Comparison of ENCODE assay signal across 20 cellular contexts in the genomic region with DNA sequence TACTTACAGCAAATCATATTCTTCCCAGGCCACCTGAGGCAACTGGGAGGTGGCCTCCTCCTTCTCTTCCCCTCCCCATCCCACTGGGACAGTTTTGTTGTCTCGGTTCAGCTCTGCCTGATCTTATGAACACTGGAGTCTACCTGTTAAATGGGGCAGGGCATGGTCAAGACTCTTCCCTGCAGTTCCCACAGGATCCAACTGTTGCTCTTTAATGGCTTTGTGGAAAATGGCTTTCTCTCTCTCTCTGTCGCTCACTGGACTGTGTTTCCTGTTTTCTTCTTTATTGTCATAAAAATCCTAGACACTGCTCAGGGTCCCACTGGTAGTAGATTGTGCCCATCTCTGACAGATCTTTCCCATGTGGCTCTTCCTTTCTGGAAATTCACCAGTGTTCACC. TPM values are rescaled to one million over a fixed set of nuclear protein-coding genes. Genes with fewer than 3 reads are reported as not detected.
"Had no signal": no experiment of that assay in that cellular context is flagged by ENCODE, and none has a peak within 500 bp of the region (broad histone marks: within the 10 kb centered on the region; RNA-seq: fewer than 3 reads in every experiment).

No MANE protein-coding gene starts in this region.

- ATAC-seq: activated CD8-positive, alpha-beta T cell treated with anti-CD3 and anti-CD28 coated beads for 36 hours; activated T-cell treated with anti-CD3 and anti-CD28 coated beads, Interleukin-2, amount 50 U/mL, for 72 hours; PC-3 had no signal

- H3K4me3 ChIP-seq: ascending aorta had no signal

- H3K4me3 Mint-ChIP-seq: activated CD8-positive, alpha-beta T cell treated with anti-CD3 and anti-CD28 coated beads for 36 hours; activated naive CD4-positive, alpha-beta T cell treated with anti-CD3 and anti-CD28 coated beads, Interleukin-2, amount 50 U/mL, for 24 hours; activated T-cell treated with anti-CD3 and anti-CD28 coated beads, Interleukin-2, amount 50 U/mL, for 72 hours; brain had no signal

- H3K27me3 Mint-ChIP-seq: activated CD8-positive, alpha-beta T cell treated with anti-CD3 and anti-CD28 coated beads for 36 hours; activated naive CD4-positive, alpha-beta T cell treated with anti-CD3 and anti-CD28 coated beads, Interleukin-2, amount 50 U/mL, for 24 hours had no signal

- H3K4me1 ChIP-seq: ascending aorta had no signal

- H3K9me3 ChIP-seq: ascending aorta had no signal

- H3K9me3 Mint-ChIP-seq: activated CD8-positive, alpha-beta T cell treated with anti-CD3 and anti-CD28 coated beads for 36 hours; activated naive CD4-positive, alpha-beta T cell treated with anti-CD3 and anti-CD28 coated beads, Interleukin-2, amount 50 U/mL, for 24 hours; activated T-cell treated with anti-CD3 and anti-CD28 coated beads, Interleukin-2, amount 50 U/mL, for 72 hours; brain had no signal

- H3K4me1 Mint-ChIP-seq: activated naive CD4-positive, alpha-beta T cell treated with anti-CD3 and anti-CD28 coated beads, Interleukin-2, amount 50 U/mL, for 24 hours; brain had no signal

- H3K27ac Mint-ChIP-seq: activated CD8-positive, alpha-beta T cell treated with anti-CD3 and anti-CD28 coated beads for 36 hours; activated naive CD4-positive, alpha-beta T cell treated with anti-CD3 and anti-CD28 coated beads, Interleukin-2, amount 50 U/mL, for 24 hours; activated T-cell treated with anti-CD3 and anti-CD28 coated beads, Interleukin-2, amount 50 U/mL, for 72 hours; brain had no signal

- H3K36me3 Mint-ChIP-seq: activated naive CD4-positive, alpha-beta T cell treated with anti-CD3 and anti-CD28 coated beads, Interleukin-2, amount 50 U/mL, for 24 hours; brain had no signal

- DNase-seq: activated CD4-positive, CD25-positive, alpha-beta regulatory T cell; activated CD8-positive, alpha-beta memory T cell treated with anti-CD3 and anti-CD28 coated beads, Interleukin-2, amount 50 U/mL, for 4 hours; activated CD8-positive, alpha-beta T cell treated with anti-CD3 and anti-CD28 coated beads for 36 hours; activated effector memory CD4-positive, alpha-beta T cell treated with Interleukin-2 at 50 U/mL for 16 hours; activated naive CD4-positive, alpha-beta T cell; activated T-cell treated with anti-CD3 and anti-CD28 coated beads, Interleukin-2, amount 50 U/mL, for 72 hours; Kasumi-1; KBM-7; NCI-H146; NCI-H187 treated with DMSO at 0.1 percent for 48 hours; NCI-H2081 treated with DMSO at 0.1 percent for 48 hours; NCI-H446; NCI-H524; PC-3; SHP77; T-helper 9 cell had no signal

- H3K36me3 ChIP-seq: ascending aorta had no signal

- H3K27ac ChIP-seq: ascending aorta had no signal

- H3K27me3 ChIP-seq: ascending aorta had no signal

RNA-seq across cellular contexts. Expression of a gene that starts 40.2 kb away (rescaled TPM):
- total RNA-seq: ascending aorta had no signal

RNA-seq across cellular contexts. Expression of a gene that starts 43.3 kb away (rescaled TPM):
- total RNA-seq: activated CD8-positive, alpha-beta T cell treated with anti-CD3 and anti-CD28 coated beads for 36 hours; ascending aorta; PC-3; SK-MEL-5 had no signal
